9 cellular contexts compared by ENCODE assay signal in the genomic region with DNA sequence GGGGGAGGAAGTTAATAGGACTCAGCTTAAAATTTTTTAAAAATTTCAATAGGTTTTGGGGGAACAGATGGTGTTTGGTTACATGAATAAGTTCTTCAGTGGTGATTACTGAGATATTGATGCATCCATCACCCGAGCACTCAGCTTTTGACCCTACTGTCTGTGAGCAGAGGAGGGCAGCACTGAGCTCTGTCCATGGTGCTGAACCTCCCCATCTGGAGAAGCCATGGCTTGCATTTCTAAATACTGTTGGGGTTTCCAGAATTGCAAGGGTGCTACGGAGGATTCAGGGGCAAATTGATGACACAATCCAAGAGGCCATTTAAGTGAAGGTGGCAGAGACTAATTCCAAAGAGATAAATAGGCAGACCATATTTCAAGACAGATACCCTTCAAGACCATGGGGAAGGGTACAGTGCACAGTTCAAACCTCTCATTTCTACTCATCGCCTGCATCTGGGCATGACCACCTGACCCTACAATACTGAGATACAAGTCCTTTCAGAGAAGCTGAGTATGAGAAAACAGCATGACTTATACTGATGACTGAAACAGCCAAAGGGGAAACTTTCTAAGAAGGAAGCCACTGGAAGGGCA. TPM values are rescaled to one million over a fixed set of nuclear protein-coding genes. Genes with fewer than 3 reads are reported as not detected.
DNase-seq lines count a peak whose midpoint lies in the region; TF ChIP-seq lines count a peak whose summit lies in the region.
"Had no signal": no experiment of that assay in that cellular context is flagged by ENCODE, and none has a peak within 500 bp of the region (broad histone marks: within the 10 kb centered on the region; RNA-seq: fewer than 3 reads in every experiment).

No MANE protein-coding gene starts in this region.

- H3K27ac ChIP-seq in CD8-positive, alpha-beta memory T cell (ENCODE audit: low read depth, low read length), result no peak overlapping the region
- H3K27ac ChIP-seq in adrenal gland (no peak overlapping the region), vagina (no peak overlapping the region)

- peak; percentile 37 to 73 (median 41) for DNase-seq in CD8-positive, alpha-beta memory T cell
- DNase-seq in HS-27A (ENCODE audit: low read depth), result peak; percentile 8
- DNase-seq in T-helper 1 cell, result peak in 4 of 5 donors; percentile 38 to 65 (median 50)
- DNase-seq in adrenal gland, result peak; percentile 69 to 80 (median 76)
- peak; percentile 64 for DNase-seq in iPS DF 19.7 (ENCODE audit: low read depth, low spot score)
- DNase-seq in stimulated activated CD4-positive, alpha-beta T cell treated with anti-CD3 and anti-CD28 coated beads, Interleukin-15, amount 100 ng/mL, for 24 hours, result peak; percentile 72
- no peak for DNase-seq in vagina (ENCODE audit: extremely low spot score in 2 of 2)
- DNase-seq in NK-92 treated with Interleukin-12 subunit alpha and Interleukin-12 subunit beta, amount 100 ng/mL, for 24 hours (lab: John Stamatoyannopoulos, UW), result no peak

- no peak overlapping the region for H3K27ac Mint-ChIP-seq in CD8-positive, alpha-beta memory T cell
- H3K27ac Mint-ChIP-seq: IgD-negative memory B cell had no signal

- H3K4me1 ChIP-seq in CD8-positive, alpha-beta memory T cell (ENCODE audit: insufficient read depth, low read length), result no peaks in the 10 kb centered on the region
- H3K4me1 ChIP-seq in adrenal gland (replicated peaks in 1 of 2) (no peaks in the 10 kb centered on the region), vagina (no peaks in the 10 kb centered on the region)

- no peaks in the 10 kb centered on the region for H3K36me3 ChIP-seq in CD8-positive, alpha-beta memory T cell (ENCODE audit: insufficient read depth, low read length)
- H3K36me3 ChIP-seq in adrenal gland (replicated peaks in 1 of 2), result no peaks in the 10 kb centered on the region
- no peaks in the 10 kb centered on the region for H3K36me3 ChIP-seq in vagina

- H3K9me3 ChIP-seq in CD8-positive, alpha-beta memory T cell (ENCODE audit: low read length), result no peaks in the 10 kb centered on the region
- H3K9me3 ChIP-seq in adrenal gland (replicated peaks in 1 of 3), result no peaks in the 10 kb centered on the region
- H3K9me3 ChIP-seq in vagina, result no peaks in the 10 kb centered on the region

- WGBS in adrenal gland, 4 donors, result 36 to 40% (median 39%) methylated on average over 3 of the region's 3 CpGs

- H3K4me1 Mint-ChIP-seq in CD8-positive, alpha-beta memory T cell, result no peaks in the 10 kb centered on the region
- H3K4me1 Mint-ChIP-seq: IgD-negative memory B cell had no signal

- no peaks in the 10 kb centered on the region for H3K36me3 Mint-ChIP-seq in CD8-positive, alpha-beta memory T cell
- H3K36me3 Mint-ChIP-seq: IgD-negative memory B cell had no signal

- CTCF ChIA-PET in CD8-positive, alpha-beta memory T cell (lab: Charles Lee), result no interaction called here

- peaks cover 0 to 4% (median 0%) of the 10 kb centered on the region in 5 donors for H3K9me3 Mint-ChIP-seq in CD8-positive, alpha-beta memory T cell

- peak in 5 of 6 experiments; percentile 20 to 48 (median 37) for TF ChIP-seq CTCF in adrenal gland (IDR thresholded peaks at IDR 0.05)
- peak in 1 of 3 experiments; percentile 16 for TF ChIP-seq CTCF in vagina (IDR thresholded peaks at IDR 0.05)

- H3K27me3 ChIP-seq in CD8-positive, alpha-beta memory T cell (ENCODE audit: insufficient read depth, low read length, poor library complexity, severe bottlenecking), result peaks cover 17% of the 10 kb centered on the region
- peaks cover 18% of the 10 kb centered on the region for H3K27me3 ChIP-seq in adrenal gland
- no peaks in the 10 kb centered on the region for H3K27me3 ChIP-seq in vagina

- H3K4me3 Mint-ChIP-seq in CD8-positive, alpha-beta memory T cell, result no peak overlapping the region
- H3K4me3 Mint-ChIP-seq: IgD-negative memory B cell had no signal

- peaks cover 17 to 69% of the 10 kb centered on the region in 2 donors for H3K27me3 Mint-ChIP-seq in CD8-positive, alpha-beta memory T cell

- TF ChIP-seq POLR2A in adrenal gland (IDR thresholded peaks at IDR 0.05), result no peak
- no peak for TF ChIP-seq POLR2A in vagina (IDR thresholded peaks at IDR 0.05)

- no peak overlapping the region for H3K4me3 ChIP-seq in CD8-positive, alpha-beta memory T cell (ENCODE audit: low read length)
- H3K4me3 ChIP-seq in adrenal gland (no peak overlapping the region), vagina (no peak overlapping the region)

- intact Hi-C loops in adrenal gland (cut with DNase I), result no loop called here
- intact Hi-C loops in vagina (cut with DNase I), result no loop called here

- POLR2A ChIA-PET in CD8-positive, alpha-beta memory T cell (lab: Charles Lee), result no interaction called here

RNA-seq across cellular contexts. Expression of a gene that starts 17.2 kb away (rescaled TPM):
- not detected for total RNA-seq in CD8-positive, alpha-beta memory T cell
- not detected for polyA plus RNA-seq in CD8-positive, alpha-beta memory T cell
- total RNA-seq in adrenal gland (1 to 10 TPM in 1 of 8 donors, under 1 TPM in 4, not detected in 3; 0.08 to 3.8 (median 0.27) TPM), vagina (not detected)
- 1 to 10 TPM in 1 of 3 donors, under 1 TPM in 2; 0.37 to 1.4 (median 0.88) TPM for polyA plus RNA-seq in adrenal gland
- polyA plus RNA-seq: IgD-negative memory B cell had no signal

Comparison
In these comparisons a context has a peak if more than half of its experiments do, and no peak if none do; other contexts are left out.
1. DNase-seq: peak in CD8-positive, alpha-beta memory T cell (5 of 5), HS-27A (single experiment), T-helper 1 cell (4 of 5), adrenal gland (7 of 7), iPS DF 19.7 (single experiment) and stimulated activated CD4-positive, alpha-beta T cell treated with anti-CD3 and anti-CD28 coated beads, Interleukin-15, amount 100 ng/mL, for 24 hours (single experiment); none in vagina (0 of 2) and NK-92 treated with Interleukin-12 subunit alpha and Interleukin-12 subunit beta, amount 100 ng/mL, for 24 hours (single experiment).